In genomic region chr17:32696426-32696825, GRCh38 we compare ENCODE assay signal across 28 cellular contexts.
"Had no signal": no experiment of that assay in that cellular context is flagged by ENCODE, and none has a peak within 500 bp of the region (broad histone marks: within the 10 kb centered on the region; RNA-seq: fewer than 3 reads in every experiment).

No MANE protein-coding gene starts in this region.

- H3K4me1 Mint-ChIP-seq: mesothelial cell of epicardium; naive thymus-derived CD4-positive, alpha-beta T cell; stimulated activated naive B cell treated with anti-CD40 and anti-IgM and Interleukin-4, amounts not matched to agents 10 μg/mL and 1 μg/mL and 100 μg/mL, for 72 hours had no signal

- H3K4me1 ChIP-seq: left ventricle myocardium inferior, stomach, testis, thyroid gland, transverse colon, upper lobe of left lung, vagina had no signal

- H3K9me3 ChIP-seq: left ventricle myocardium inferior, ovary, stomach, testis, thyroid gland, transverse colon, upper lobe of left lung, vagina had no signal

- H3K9me3 Mint-ChIP-seq: naive thymus-derived CD4-positive, alpha-beta T cell; natural killer cell treated with Interleukin-12 subunit alpha and Interleukin-12 subunit beta and Interleukin-15 and Interleukin-18, amount 100 ng/mL, for 72 hours; stimulated activated naive B cell treated with anti-CD40 and anti-IgM and Interleukin-4, amounts not matched to agents 10 μg/mL and 1 μg/mL and 100 μg/mL, for 72 hours had no signal

- H3K36me3 Mint-ChIP-seq: natural killer cell treated with Interleukin-12 subunit alpha and Interleukin-12 subunit beta and Interleukin-15 and Interleukin-18, amount 100 ng/mL, for 72 hours had no signal

- FAIRE-seq: keratinocyte had no signal

- H3K27ac ChIP-seq: left ventricle myocardium inferior, ovary, skin epidermis, stomach, testis, thyroid gland, upper lobe of left lung, vagina had no signal

- DNase-seq: hippocampal formation; kidney glomerular epithelial cell; left cardiac atrium; left ventricle myocardium inferior; mesendoderm; naive thymus-derived CD4-positive, alpha-beta T cell; ovary; retina; right cardiac atrium; stimulated activated CD4-positive, alpha-beta T cell treated with anti-CD3 and anti-CD28 coated beads, Interleukin-12 subunit alpha, Interleukin-12 subunit beta, amount 100 ng/mL, for 4 hours; stimulated activated CD4-positive, alpha-beta T cell treated with anti-CD3 and anti-CD28 coated beads, Interleukin-15, amount 100 ng/mL, for 24 hours; stimulated activated CD4-positive, alpha-beta T cell treated with anti-CD3 and anti-CD28 coated beads, Interleukin-2, amount 100 ng/mL, for 24 hours; stimulated activated CD4-positive, alpha-beta T cell treated with anti-CD3 and anti-CD28 coated beads, Interleukin-4, amount 100 ng/mL, for 1 hour; stimulated activated naive B cell treated with anti-CD40 and anti-IgM and Interleukin-4, amounts not matched to agents 10 μg/mL and 1 μg/mL and 100 μg/mL, for 72 hours; stimulated activated naive CD8-positive, alpha-beta T cell treated with anti-CD3 and anti-CD28 coated beads, Interleukin-15, Interleukin-2, amounts not matched to agents 100 U/mL and 50 U/mL, for 24 hours; stomach; testis; thyroid gland; transverse colon; upper lobe of left lung had no signal

- H3K27ac Mint-ChIP-seq: mesothelial cell of epicardium; naive thymus-derived CD4-positive, alpha-beta T cell; natural killer cell treated with Interleukin-12 subunit alpha and Interleukin-12 subunit beta and Interleukin-15 and Interleukin-18, amount 100 ng/mL, for 72 hours; progenitor cell of endocrine pancreas; stimulated activated naive B cell treated with anti-CD40 and anti-IgM and Interleukin-4, amounts not matched to agents 10 μg/mL and 1 μg/mL and 100 μg/mL, for 72 hours had no signal

- ATAC-seq: left cardiac atrium; naive thymus-derived CD4-positive, alpha-beta T cell; natural killer cell treated with Interleukin-12 subunit alpha and Interleukin-12 subunit beta and Interleukin-15 and Interleukin-18, amount 100 ng/mL, for 72 hours; right cardiac atrium; sciatic nerve; stimulated activated naive B cell treated with anti-CD40 and anti-IgM and Interleukin-4, amounts not matched to agents 10 μg/mL and 1 μg/mL and 100 μg/mL, for 72 hours; stimulated activated naive CD8-positive, alpha-beta T cell treated with anti-CD3 and anti-CD28 coated beads, Interleukin-15, Interleukin-2, amounts not matched to agents 100 U/mL and 50 U/mL, for 24 hours had no signal

- H3K36me3 ChIP-seq: left ventricle myocardium inferior, ovary, stomach, thyroid gland, transverse colon, upper lobe of left lung had no signal

- H3K4me3 ChIP-seq: left ventricle myocardium inferior, lung, ovary, skin epidermis, stomach, testis, thyroid gland, transverse colon, upper lobe of left lung, vagina had no signal

- H3K27me3 Mint-ChIP-seq: natural killer cell treated with Interleukin-12 subunit alpha and Interleukin-12 subunit beta and Interleukin-15 and Interleukin-18, amount 100 ng/mL, for 72 hours; progenitor cell of endocrine pancreas had no signal

- H3K4me3 Mint-ChIP-seq: mesothelial cell of epicardium; naive thymus-derived CD4-positive, alpha-beta T cell; natural killer cell treated with Interleukin-12 subunit alpha and Interleukin-12 subunit beta and Interleukin-15 and Interleukin-18, amount 100 ng/mL, for 72 hours; stimulated activated naive B cell treated with anti-CD40 and anti-IgM and Interleukin-4, amounts not matched to agents 10 μg/mL and 1 μg/mL and 100 μg/mL, for 72 hours had no signal
